ENCODE assay signal across 19 cellular contexts in the genomic region with DNA sequence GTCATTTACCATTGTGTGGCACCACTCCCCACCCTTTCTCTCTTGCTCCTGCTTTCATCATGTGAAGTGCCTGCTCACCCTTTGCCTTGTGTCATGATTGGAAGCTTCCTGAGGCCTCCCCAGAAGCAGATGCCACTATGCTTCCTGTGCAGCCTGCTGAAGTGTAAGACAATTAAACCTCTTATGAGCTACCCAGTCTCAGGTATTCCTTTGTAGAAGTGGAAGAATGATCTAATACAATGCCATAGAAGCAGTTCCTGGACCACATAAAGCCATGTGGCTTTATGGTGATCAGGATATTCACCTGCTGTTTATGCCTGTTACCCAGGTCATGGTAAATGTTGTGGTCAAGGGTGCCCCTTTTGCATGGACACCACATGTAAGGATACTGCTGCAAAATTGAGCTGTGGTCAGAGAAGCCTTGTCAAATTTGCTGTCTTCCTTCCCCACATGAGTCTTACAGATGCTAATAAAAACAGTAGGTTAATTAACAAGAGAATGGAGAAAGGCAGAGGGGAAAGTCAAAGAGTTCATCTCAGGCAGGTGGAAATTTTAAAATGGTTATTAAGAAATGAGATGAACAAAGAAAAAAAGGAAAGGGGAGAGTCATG.
"Had no signal": no experiment of that assay in that cellular context is flagged by ENCODE, and none has a peak within 500 bp of the region (broad histone marks: within the 10 kb centered on the region; RNA-seq: fewer than 3 reads in every experiment).

No MANE protein-coding gene starts in this region.

- H3K4me3 Mint-ChIP-seq: naive thymus-derived CD4-positive, alpha-beta T cell; nephron; neural progenitor cell; stimulated activated naive B cell treated with anti-CD40 and anti-IgM and Interleukin-4, amounts not matched to agents 10 μg/mL and 1 μg/mL and 100 μg/mL, for 72 hours; stimulated activated naive CD8-positive, alpha-beta T cell treated with anti-CD3 and anti-CD28 coated beads, Interleukin-15, Interleukin-2, amounts not matched to agents 100 ng/mL and 50 ng/mL, for 24 hours had no signal

- H3K9me3 Mint-ChIP-seq: neural progenitor cell had no signal

- H3K27ac Mint-ChIP-seq: nephron; neural progenitor cell; stimulated activated naive B cell treated with anti-CD40 and anti-IgM and Interleukin-4, amounts not matched to agents 10 μg/mL and 1 μg/mL and 100 μg/mL, for 72 hours; stimulated activated naive CD8-positive, alpha-beta T cell treated with anti-CD3 and anti-CD28 coated beads, Interleukin-15, Interleukin-2, amounts not matched to agents 100 ng/mL and 50 ng/mL, for 24 hours had no signal

- H3K4me1 ChIP-seq: left lung, neural progenitor cell, psoas muscle, sigmoid colon, tibial nerve, upper lobe of right lung, uterus had no signal

- H3K4me3 ChIP-seq: dorsolateral prefrontal cortex, left lung, neural progenitor cell, psoas muscle, sigmoid colon, thoracic aorta, tibial nerve, upper lobe of right lung, uterus had no signal

- H3K27ac ChIP-seq: dorsolateral prefrontal cortex, left lung, neural progenitor cell, psoas muscle, sigmoid colon, thoracic aorta, tibial nerve, upper lobe of right lung, uterus had no signal

- ATAC-seq: left cardiac atrium; left lung; naive thymus-derived CD4-positive, alpha-beta T cell; psoas muscle; right cardiac atrium; stimulated activated naive B cell treated with anti-CD40 and anti-IgM and Interleukin-4, amounts not matched to agents 10 μg/mL and 1 μg/mL and 100 μg/mL, for 72 hours; upper lobe of right lung had no signal

- H3K36me3 ChIP-seq: left lung, neural progenitor cell, sigmoid colon, thoracic aorta, tibial nerve, upper lobe of right lung, uterus had no signal

- H3K27me3 ChIP-seq: left lung, neural progenitor cell, sigmoid colon, tibial nerve, upper lobe of right lung, uterus had no signal

- H3K4me1 Mint-ChIP-seq: naive thymus-derived CD4-positive, alpha-beta T cell; nephron; neural progenitor cell had no signal

- H3K36me3 Mint-ChIP-seq: neural progenitor cell; stimulated activated naive B cell treated with anti-CD40 and anti-IgM and Interleukin-4, amounts not matched to agents 10 μg/mL and 1 μg/mL and 100 μg/mL, for 72 hours had no signal

- H3K9ac ChIP-seq: neural progenitor cell had no signal

- DNase-seq: dorsolateral prefrontal cortex; effector CD4-positive, alpha-beta T cell; left cardiac atrium; left lung; mesenchymal stem cell; midbrain; naive thymus-derived CD4-positive, alpha-beta T cell; psoas muscle; right cardiac atrium; sigmoid colon; stimulated activated CD4-positive, alpha-beta T cell treated with anti-CD3 and anti-CD28 coated beads, Interleukin-4, amount 100 ng/mL, for 4 hours; stimulated activated naive B cell treated with anti-CD40 and anti-IgM and Interleukin-4, amounts not matched to agents 10 μg/mL and 1 μg/mL and 100 μg/mL, for 72 hours; upper lobe of right lung; uterus had no signal

- H3K4me2 ChIP-seq: neural progenitor cell had no signal
